ENCODE assay signal across 1 cellular context in genomic region chr2:134259571-134259970, GRCh38.
TF ChIP-seq lines count a peak whose summit lies in the region.

No MANE protein-coding gene starts in this region.

TF ChIP-seq in WTC11, 78 proteins besides CTCF, POLR2A, EP300 and RAD21 (continued from another document):
- TF ChIP-seq ZNF532 (CRISPR knock-in tag; IDR thresholded peaks at IDR 0.05; ENCODE audit: borderline replicate concordance) (no peak), ZNF671 (CRISPR knock-in tag; IDR thresholded peaks at IDR 0.05) (no peak), PRRX2 (CRISPR knock-in tag; IDR thresholded peaks at IDR 0.05) (no peak), TP53 (CRISPR knock-in tag; IDR thresholded peaks at IDR 0.05) (no peak), CBFB (CRISPR knock-in tag; IDR thresholded peaks at IDR 0.05; ENCODE audit: low read depth) (no peak), PRDM15 (CRISPR knock-in tag; IDR thresholded peaks at IDR 0.05) (no peak), ZNF219 (CRISPR knock-in tag; IDR thresholded peaks at IDR 0.05; ENCODE audit: borderline replicate concordance) (no peak), ATF3 (CRISPR knock-in tag; conservative IDR thresholded peaks at IDR 0.05) (no peak), ZMAT4 (CRISPR knock-in tag; IDR thresholded peaks at IDR 0.05) (no peak)
- TF ChIP-seq, protein P1, sequence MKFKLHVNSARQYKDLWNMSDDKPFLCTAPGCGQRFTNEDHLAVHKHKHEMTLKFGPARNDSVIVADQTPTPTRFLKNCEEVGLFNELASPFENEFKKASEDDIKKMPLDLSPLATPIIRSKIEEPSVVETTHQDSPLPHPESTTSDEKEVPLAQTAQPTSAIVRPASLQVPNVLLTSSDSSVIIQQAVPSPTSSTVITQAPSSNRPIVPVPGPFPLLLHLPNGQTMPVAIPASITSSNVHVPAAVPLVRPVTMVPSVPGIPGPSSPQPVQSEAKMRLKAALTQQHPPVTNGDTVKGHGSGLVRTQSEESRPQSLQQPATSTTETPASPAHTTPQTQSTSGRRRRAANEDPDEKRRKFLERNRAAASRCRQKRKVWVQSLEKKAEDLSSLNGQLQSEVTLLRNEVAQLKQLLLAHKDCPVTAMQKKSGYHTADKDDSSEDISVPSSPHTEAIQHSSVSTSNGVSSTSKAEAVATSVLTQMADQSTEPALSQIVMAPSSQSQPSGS (CRISPR knock-in tag; IDR thresholded peaks at IDR 0.05; ENCODE audit: borderline replicate concordance, low read depth), result no peak
